Comparison of ENCODE assay signal across 8 cellular contexts in the genomic region with DNA sequence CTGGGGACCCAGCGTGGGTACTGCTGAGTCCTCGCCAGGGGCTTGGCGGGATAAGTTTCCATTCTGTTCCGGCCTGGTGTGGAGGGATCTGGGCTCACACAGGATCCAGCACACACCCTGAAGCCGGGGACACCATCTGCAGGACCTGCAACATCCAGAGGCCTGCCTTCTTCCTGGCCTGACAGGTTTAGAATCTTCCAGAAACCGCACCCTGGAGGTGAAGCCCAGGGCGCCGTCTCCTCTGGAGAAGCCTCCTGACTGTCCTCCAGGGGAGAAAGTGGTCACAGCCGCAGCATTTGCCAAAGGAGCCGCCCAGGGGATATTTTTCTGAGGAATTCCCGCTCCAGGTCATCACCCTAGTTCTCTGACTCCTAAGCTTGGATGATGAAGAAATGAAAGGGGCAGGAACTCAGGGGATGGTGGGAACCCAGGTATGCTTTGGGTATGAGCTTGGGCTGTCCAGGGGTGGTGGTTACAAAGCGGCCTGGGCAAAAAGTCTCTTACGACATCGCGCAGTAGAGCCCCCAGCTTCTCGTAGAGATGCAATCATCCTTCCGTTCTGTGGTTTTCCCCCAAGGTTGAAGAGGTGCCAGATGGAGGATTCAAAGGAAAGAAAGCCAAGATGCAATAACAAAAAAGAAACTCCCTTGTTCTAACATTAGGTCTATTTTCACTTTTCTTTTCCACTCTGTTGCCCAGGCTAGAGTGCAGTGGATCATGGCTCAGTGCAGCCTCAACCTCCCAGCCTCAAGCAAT. TPM values are rescaled to one million over a fixed set of nuclear protein-coding genes. Genes with fewer than 3 reads are reported as not detected.
DNase-seq lines count a peak whose midpoint lies in the region; ATAC-seq and TF ChIP-seq lines count a peak whose summit lies in the region.

No MANE protein-coding gene starts in this region.

- ATAC-seq in HG03342 (IDR thresholded peaks at IDR 0.05; ENCODE audit: unreplicated experiment) (no peak), esophagus mucosa (no peak)

- H3K27me3 ChIP-seq in ACC112 (ENCODE audit: insufficient read depth, low read length) (no peaks in the 10 kb centered on the region), SJCRH30 (no peaks in the 10 kb centered on the region)

- peaks cover 33% of the 10 kb centered on the region for H3K4me1 ChIP-seq in ACC112 (ENCODE audit: control insufficient read depth, insufficient read depth, low read length, unreplicated experiment)
- H3K4me1 ChIP-seq in SJCRH30, result no peaks in the 10 kb centered on the region

- no peaks in the 10 kb centered on the region for H3K79me2 ChIP-seq in ACC112 (ENCODE audit: control insufficient read depth, insufficient read depth, low read length, unreplicated experiment)

- no peaks in the 10 kb centered on the region for H3K9me3 ChIP-seq in SJCRH30 (replicated peaks)

- TF ChIP-seq CTCF in GM12865 (IDR thresholded peaks at IDR 0.05; ENCODE audit: insufficient read depth, low read depth, low read length, missing control alignments), result no peak

- peak overlapping the region; percentile 1; the same call in 1 of the 2 replicates for H3K4me3 ChIP-seq in ACC112 (ENCODE audit: low read depth, low read length)
- no peak overlapping the region for H3K4me3 ChIP-seq in GM12865 (ENCODE audit: low read depth, low read length)
- H3K4me3 ChIP-seq in SJCRH30, result no peak overlapping the region

- H2AFZ ChIP-seq in ACC112 (ENCODE audit: low read length, unreplicated experiment), result no peak overlapping the region

- H3K36me3 ChIP-seq in ACC112 (ENCODE audit: insufficient read depth, low read length), result no peaks in the 10 kb centered on the region
- no peaks in the 10 kb centered on the region for H3K36me3 ChIP-seq in SJCRH30

- H3K27ac ChIP-seq in ACC112 (ENCODE audit: low read depth, low read length), result peak overlapping the region; percentile 54
- no peak overlapping the region for H3K27ac ChIP-seq in SJCRH30

- DNase-seq in GM12865 (ENCODE audit: low read depth) (peak; percentile 58), RPMI7951 (ENCODE audit: low read depth) (peak; percentile 97), fibroblast of the conjunctiva (ENCODE audit: low read depth) (peak; percentile 55), SJCRH30 (no peak), NCI-H446 treated with DMSO at 0.1 percent for 48 hours (lab: John Stamatoyannopoulos, UW) (no peak)

RNA-seq across cellular contexts. Expression of gene CRISPLD2, which starts 9.1 kb away (rescaled TPM):
- 7.9 and 8.8 TPM in 2 replicates for total RNA-seq in RPMI7951 (2014; rRNA removed; shearing (Covaris generic))
- total RNA-seq in esophagus mucosa, result 6.5 TPM
- 0.34 and 0.48 TPM in 2 replicates for total RNA-seq in SJCRH30 (2014; rRNA removed; shearing (Covaris generic))

Comparison
In these comparisons a context has a peak if more than half of its experiments do, and no peak if none do; other contexts are left out.
1. DNase-seq: peak in GM12865 (single experiment), RPMI7951 (single experiment) and fibroblast of the conjunctiva (single experiment); none in SJCRH30 (0 of 2) and NCI-H446 treated with DMSO at 0.1 percent for 48 hours (single experiment).